ENCODE assay signal across 8 cellular contexts in the genomic region with DNA sequence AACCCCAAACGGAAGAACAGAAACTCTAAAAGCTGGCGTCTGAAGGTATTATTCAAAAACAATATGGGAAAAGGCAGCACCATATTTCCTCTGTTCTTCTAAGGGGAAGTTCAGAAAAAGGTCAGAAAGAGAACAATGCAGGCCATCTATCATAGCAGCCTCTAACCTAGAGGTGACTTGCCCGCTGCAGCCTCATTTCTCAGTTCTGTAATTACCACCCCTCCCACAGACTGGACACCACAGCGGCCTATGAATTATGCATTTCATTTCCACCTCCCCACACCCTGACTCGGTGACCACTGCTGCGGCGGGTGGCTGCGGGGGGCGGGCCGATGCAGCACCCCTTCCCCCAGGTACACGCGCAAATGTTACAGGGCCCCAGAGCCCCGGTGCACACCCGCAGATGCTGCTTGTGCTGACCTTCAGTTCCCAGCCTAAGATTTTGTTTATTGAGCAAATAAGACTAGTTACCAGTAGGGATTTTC.
DNase-seq lines count a peak whose midpoint lies in the region; ATAC-seq and TF ChIP-seq lines count a peak whose summit lies in the region.

No MANE protein-coding gene starts in this region.

- H3K9me3 Mint-ChIP-seq in T-helper 2 cell treated with Interferon-gamma antibody and Interleukin-4, amounts not matched to agents 5 μg/mL and 100 μg/mL, for 36 hours = no peaks in the 10 kb centered on the region

- H3K4me3 ChIP-seq in Peyer's patch (peak overlapping the region in 1 of 4 donors; percentile 9), upper lobe of right lung (no peak overlapping the region)

- TF ChIP-seq CTCF in Peyer's patch (IDR thresholded peaks at IDR 0.05) (no peak), upper lobe of right lung (IDR thresholded peaks at IDR 0.05) (no peak)

- no peaks in the 10 kb centered on the region for H3K36me3 Mint-ChIP-seq in T-helper 2 cell treated with Interferon-gamma antibody and Interleukin-4, amounts not matched to agents 5 μg/mL and 100 μg/mL, for 36 hours (ENCODE audit: low read depth)

- H3K9me3 ChIP-seq in Peyer's patch = no peaks in the 10 kb centered on the region
- H3K9me3 ChIP-seq in upper lobe of right lung = no peaks in the 10 kb centered on the region

- H3K4me1 ChIP-seq in Peyer's patch = peaks cover 0 to 18% (median 9%) of the 10 kb centered on the region in 4 donors
- H3K4me1 ChIP-seq in upper lobe of right lung = peaks cover 50% of the 10 kb centered on the region

- H3K36me3 ChIP-seq in Peyer's patch (no peaks in the 10 kb centered on the region), upper lobe of right lung (no peaks in the 10 kb centered on the region)

- TF ChIP-seq POLR2A in Peyer's patch (IDR thresholded peaks at IDR 0.05) = no peak

- no peak overlapping the region for H3K27ac Mint-ChIP-seq in T-helper 2 cell treated with Interferon-gamma antibody and Interleukin-4, amounts not matched to agents 5 μg/mL and 100 μg/mL, for 36 hours

- peak overlapping the region; percentile 46 for H3K4me3 Mint-ChIP-seq in T-helper 2 cell treated with Interferon-gamma antibody and Interleukin-4, amounts not matched to agents 5 μg/mL and 100 μg/mL, for 36 hours

- H3K27me3 Mint-ChIP-seq in T-helper 2 cell treated with Interferon-gamma antibody and Interleukin-4, amounts not matched to agents 5 μg/mL and 100 μg/mL, for 36 hours (ENCODE audit: low read depth) = no peaks in the 10 kb centered on the region

- peaks cover 35% of the 10 kb centered on the region for H3K4me1 Mint-ChIP-seq in T-helper 2 cell treated with Interferon-gamma antibody and Interleukin-4, amounts not matched to agents 5 μg/mL and 100 μg/mL, for 36 hours (ENCODE audit: low read depth)

- ATAC-seq in HG02852 (IDR thresholded peaks at IDR 0.05; ENCODE audit: unreplicated experiment) = peak; percentile 85
- ATAC-seq in upper lobe of right lung = peak; percentile 87

- H3K27ac ChIP-seq in Peyer's patch (peak overlapping the region; percentile 62 to 80 (median 66)), upper lobe of right lung (peak overlapping the region; percentile 63)

- peak; percentile 35 for DNase-seq in T-helper 2 cell treated with Interferon-gamma antibody and Interleukin-4, amounts not matched to agents 5 μg/mL and 100 μg/mL, for 36 hours (ENCODE audit: low spot score)
- DNase-seq in T-helper 2 cell = no peak
- DNase-seq in Peyer's patch = peak in 2 of 3 donors; percentile 57 to 68
- DNase-seq in kidney glomerular epithelial cell (lab: John Stamatoyannopoulos, UW) = peak; percentile 14
- DNase-seq in upper lobe of right lung = peak; percentile 70
- DNase-seq in central memory CD4-positive, alpha-beta T cell = no peak
- DNase-seq in SW 1271 (lab: John Stamatoyannopoulos, UW) = no peak

- H3K27me3 ChIP-seq in Peyer's patch (no peaks in the 10 kb centered on the region), upper lobe of right lung (no peaks in the 10 kb centered on the region)

- intact Hi-C loops in upper lobe of right lung (cut with DNase I) = loop anchor here (5.0 to 10.0 kb wide), 2 partner anchors 126 to 353 kb away; a partner anchor contains a TSS

Comparison
In these comparisons a context has a peak if more than half of its experiments do, and no peak if none do; other contexts are left out.
1. DNase-seq: peak in T-helper 2 cell treated with Interferon-gamma antibody and Interleukin-4, amounts not matched to agents 5 μg/mL and 100 μg/mL, for 36 hours (single experiment), Peyer's patch (2 of 3), kidney glomerular epithelial cell (single experiment) and upper lobe of right lung (single experiment); none in T-helper 2 cell (0 of 5), central memory CD4-positive, alpha-beta T cell (single experiment) and SW 1271 (0 of 2).